Comparison of ENCODE assay signal across 1 cellular context in genomic region chr10:78720091-78720490, GRCh38.
TF ChIP-seq lines count a peak whose summit lies in the region.

No MANE protein-coding gene starts in this region.

TF ChIP-seq in HepG2, 621 proteins besides CTCF, POLR2A, EP300 and RAD21:
- TF ChIP-seq MAF1 (CRISPR knock-in tag; IDR thresholded peaks at IDR 0.05; ENCODE audit: borderline replicate concordance) (no peak), ZNF232 (CRISPR knock-in tag; IDR thresholded peaks at IDR 0.05; ENCODE audit: borderline replicate concordance) (no peak), ZNF878 (CRISPR knock-in tag; IDR thresholded peaks at IDR 0.05) (no peak)
